Comparison of ENCODE assay signal across 8 cellular contexts in genomic region chr14:96391293-96392118, GRCh38. TPM values are rescaled to one million over a fixed set of nuclear protein-coding genes. Genes with fewer than 3 reads are reported as not detected.
A peak's percentile ranks its signal among the peaks of the same experiment; 100 is the strongest.
DNase-seq lines count a peak whose midpoint lies in the region; ATAC-seq and FAIRE-seq lines count a peak whose summit lies in the region.

No MANE protein-coding gene starts in this region.

- H3K4me1 Mint-ChIP-seq in natural killer cell treated with Interleukin-12 subunit alpha and Interleukin-12 subunit beta and Interleukin-15 and Interleukin-18, amount 100 ng/mL, for 72 hours (ENCODE audit: low read depth in 2 of 2) = peaks cover 0 to 2% of the 10 kb centered on the region in 2 donors

- H3K36me3 ChIP-seq in GM23248 (ENCODE audit: low read depth) (no peaks in the 10 kb centered on the region), Karpas-422 (ENCODE audit: insufficient read depth, low read length) (peaks cover 6% of the 10 kb centered on the region; the same call in 1 of the 2 replicates)

- peak; percentile 99 for DNase-seq in Daoy (ENCODE audit: low read depth)
- DNase-seq in GM23248 = peak; percentile 98
- DNase-seq in Karpas-422 = peak; percentile 100
- peak; percentile 78 for DNase-seq in RCC 7860 (ENCODE audit: low spot score)
- DNase-seq in activated T-helper 1 cell treated with anti-CD3 and anti-CD28 coated beads, Interleukin-2, amount 50 U/mL, for 16 hours (ENCODE audit: low read depth in 1 of 2, low spot score in 1 of 2) = peak; percentile 99 to 100
- peak; percentile 88 for DNase-seq in fibroblast of peridontal ligament (ENCODE audit: extremely low read depth)
- peak; percentile 99 for DNase-seq in natural killer cell treated with Interleukin-12 subunit alpha and Interleukin-12 subunit beta and Interleukin-15 and Interleukin-18, amount 100 ng/mL, for 72 hours (ENCODE audit: low spot score)
- peak; percentile 99 for DNase-seq in stimulated activated naive CD4-positive, alpha-beta T cell treated with Interleukin-2 at 50 U/mL for 16 hours (lab: John Stamatoyannopoulos, UW)

- H3K27me3 Mint-ChIP-seq in natural killer cell treated with Interleukin-12 subunit alpha and Interleukin-12 subunit beta and Interleukin-15 and Interleukin-18, amount 100 ng/mL, for 72 hours = peaks cover 5 to 8% of the 10 kb centered on the region in 2 donors

- H2AFZ ChIP-seq in GM23248 (peak overlapping the region; percentile 99), Karpas-422 (ENCODE audit: low read length) (peak overlapping the region; percentile 86)

- H3K9me3 Mint-ChIP-seq in natural killer cell treated with Interleukin-12 subunit alpha and Interleukin-12 subunit beta and Interleukin-15 and Interleukin-18, amount 100 ng/mL, for 72 hours = no peaks in the 10 kb centered on the region

- 0 to 2% methylated on average over 34 to 58 of the region's 79 CpGs for WGBS in GM23248 (ENCODE audit: low coverage in 1 of 2, low lambda C conversion rate in 2 of 2, missing lambda C conversion rate in 2 of 2), 2 experiments

- in situ Hi-C loops in GM23248 (cut with MboI) = no loop called here

- H3K36me3 Mint-ChIP-seq in natural killer cell treated with Interleukin-12 subunit alpha and Interleukin-12 subunit beta and Interleukin-15 and Interleukin-18, amount 100 ng/mL, for 72 hours = no peaks in the 10 kb centered on the region

- no peak for FAIRE-seq in RCC 7860 (lab: Jason Lieb, UNC)

- H3K9me3 ChIP-seq in GM23248 (ENCODE audit: low read depth) (no peaks in the 10 kb centered on the region), Karpas-422 (ENCODE audit: low read length) (no peaks in the 10 kb centered on the region)

- no peaks in the 10 kb centered on the region for H3K9me2 ChIP-seq in GM23248 (ENCODE audit: insufficient read depth)
- H3K9me2 ChIP-seq in Karpas-422 (replicated peaks; ENCODE audit: insufficient read depth, low read length) = no peaks in the 10 kb centered on the region

- H3K27ac Mint-ChIP-seq in natural killer cell treated with Interleukin-12 subunit alpha and Interleukin-12 subunit beta and Interleukin-15 and Interleukin-18, amount 100 ng/mL, for 72 hours = peak overlapping the region; percentile 58 to 67

- 0 out of 2 replicates have a peak, but pooled peaks cover 5% of the 10 kb centered on the region for H3F3A ChIP-seq in GM23248 (ENCODE audit: insufficient read depth)

- H3K27ac ChIP-seq in GM23248 = peak overlapping the region; percentile 28
- H3K27ac ChIP-seq in Karpas-422 (ENCODE audit: low read length) = peak overlapping the region; percentile 84

- H3K4me3 Mint-ChIP-seq in natural killer cell treated with Interleukin-12 subunit alpha and Interleukin-12 subunit beta and Interleukin-15 and Interleukin-18, amount 100 ng/mL, for 72 hours = peak overlapping the region; percentile 92

- H3K79me2 ChIP-seq in GM23248 (ENCODE audit: insufficient read depth) = no peaks in the 10 kb centered on the region
- H3K79me2 ChIP-seq in Karpas-422 (ENCODE audit: low read length) = no peaks in the 10 kb centered on the region

- H3K27me3 ChIP-seq in GM23248 (replicated peaks; ENCODE audit: insufficient read depth) = no peaks in the 10 kb centered on the region
- no peaks in the 10 kb centered on the region for H3K27me3 ChIP-seq in Karpas-422 (ENCODE audit: low read length)

- H3K4me3 ChIP-seq in GM23248 (peak overlapping the region; percentile 87), Karpas-422 (ENCODE audit: low read length) (peak overlapping the region; percentile 90)

- H3K4me1 ChIP-seq in GM23248 (ENCODE audit: insufficient read depth) (no peaks in the 10 kb centered on the region), Karpas-422 (ENCODE audit: low read length) (peaks cover 36% of the 10 kb centered on the region)

- H3K4me2 ChIP-seq in GM23248 (ENCODE audit: unreplicated experiment) = peak overlapping the region; percentile 89
- peak overlapping the region; percentile 100 for H3K4me2 ChIP-seq in Karpas-422 (ENCODE audit: low read depth, low read length, poor library complexity, severe bottlenecking)

- H4K20me1 ChIP-seq in GM23248 (ENCODE audit: insufficient read depth) (no peaks in the 10 kb centered on the region), Karpas-422 (ENCODE audit: insufficient read depth, low read depth, low read length) (no peaks in the 10 kb centered on the region)

- peak; percentile 99 for ATAC-seq in natural killer cell treated with Interleukin-12 subunit alpha and Interleukin-12 subunit beta and Interleukin-15 and Interleukin-18, amount 100 ng/mL, for 72 hours

- peak overlapping the region; percentile 80 for H3K9ac ChIP-seq in GM23248
- peak overlapping the region; percentile 92 for H3K9ac ChIP-seq in Karpas-422 (ENCODE audit: low read length)

RNA-seq across cellular contexts. Expression of gene AK7, which starts 0.4 kb away (rescaled TPM):
- total RNA-seq in Daoy (2014; rRNA removed; shearing (Covaris generic)) = 1.0 and 1.7 TPM in 2 replicates
- not detected in 2 replicates for total RNA-seq in GM23248 (2014; rRNA removed; shearing (Covaris generic))
- 0.28 and 0.45 TPM in 2 replicates for polyA plus RNA-seq in GM23248 (2016; fragmentation: Nextera tagmentation; extraction: Ambion mirVana)
- total RNA-seq in Karpas-422 (2014; rRNA removed; shearing (Covaris generic); ENCODE audit: low replicate concordance) = 4.7 and 9.5 TPM in 2 replicates
- not detected for total RNA-seq in natural killer cell treated with Interleukin-12 subunit alpha and Interleukin-12 subunit beta and Interleukin-15 and Interleukin-18, amount 100 ng/mL, for 72 hours

RNA-seq across cellular contexts. Expression of gene GSKIP, which starts 28.2 kb away (rescaled TPM):
- total RNA-seq in Daoy (2014; rRNA removed; shearing (Covaris generic)) = 68.0 and 81.1 TPM in 2 replicates
- total RNA-seq in GM23248 (2014; rRNA removed; shearing (Covaris generic)) = 46.5 and 47.3 TPM in 2 replicates
- polyA plus RNA-seq in GM23248 (2016; fragmentation: Nextera tagmentation; extraction: Ambion mirVana) = 35.4 and 37.3 TPM in 2 replicates
- 20.5 and 53.3 TPM in 2 replicates for total RNA-seq in Karpas-422 (2014; rRNA removed; shearing (Covaris generic); ENCODE audit: low replicate concordance)
- total RNA-seq in natural killer cell treated with Interleukin-12 subunit alpha and Interleukin-12 subunit beta and Interleukin-15 and Interleukin-18, amount 100 ng/mL, for 72 hours = 10 to 100 TPM; 15.2 to 25.5 TPM

RNA-seq across cellular contexts. Expression of gene ATG2B, which starts 28.4 kb away (rescaled TPM):
- 9.2 and 12.4 TPM in 2 replicates for total RNA-seq in Daoy (2014; rRNA removed; shearing (Covaris generic))
- total RNA-seq in GM23248 (2014; rRNA removed; shearing (Covaris generic)) = 10.0 and 10.7 TPM in 2 replicates
- polyA plus RNA-seq in GM23248 (2016; fragmentation: Nextera tagmentation; extraction: Ambion mirVana) = 2.5 and 2.9 TPM in 2 replicates
- 53.9 and 60.8 TPM in 2 replicates for total RNA-seq in Karpas-422 (2014; rRNA removed; shearing (Covaris generic); ENCODE audit: low replicate concordance)
- total RNA-seq in natural killer cell treated with Interleukin-12 subunit alpha and Interleukin-12 subunit beta and Interleukin-15 and Interleukin-18, amount 100 ng/mL, for 72 hours = 10 to 100 TPM; 19.1 to 31.8 TPM

Comparison
In these comparisons a context has a peak if more than half of its experiments do, and no peak if none do; other contexts are left out.
1. Peak in every context shown above with its lines: DNase-seq, ATAC-seq, H3K4me3 ChIP-seq and H3K27ac ChIP-seq.